28 cellular contexts compared by ENCODE assay signal in genomic region chr2:41710944-41711343, GRCh38.
DNase-seq lines count a peak whose midpoint lies in the region; FAIRE-seq and TF ChIP-seq lines count a peak whose summit lies in the region.
"Had no signal": no experiment of that assay in that cellular context is flagged by ENCODE, and none has a peak within 500 bp of the region (broad histone marks: within the 10 kb centered on the region; RNA-seq: fewer than 3 reads in every experiment).

No MANE protein-coding gene starts in this region.

- no peaks in the 10 kb centered on the region for H3K9me3 ChIP-seq in H1 (ENCODE audit: insufficient read depth in 2 of 2, low read depth in 1 of 2, low read length in 1 of 2)
- H3K9me3 ChIP-seq in mesenchymal stem cell (ENCODE audit: control insufficient read depth, low read length), result no peaks in the 10 kb centered on the region
- H3K9me3 ChIP-seq: BLaER1, psoas muscle, sigmoid colon, transverse colon had no signal

- CTCF ChIA-PET in H1 (lab: Charles Lee; ENCODE audit: partially characterized antibody), result interaction anchor here (1.4 kb wide), 1 partner anchor 12 kb away, joined by 4 read pairs; no protein-coding TSS in a partner anchor

- H2AFZ ChIP-seq in H1 (ENCODE audit: low read length) (0 out of 2 replicates have a peak overlapping the region, but pooled peaks have one; percentile 10), mesenchymal stem cell (ENCODE audit: low read depth, low read length) (no peak overlapping the region)

- no peak overlapping the region for H3K56ac ChIP-seq in H1 (replicated peaks; ENCODE audit: insufficient read length, low read depth, low read length)

- H4K91ac ChIP-seq in H1 (replicated peaks; ENCODE audit: insufficient read length, low read length) (no peak overlapping the region), mesenchymal stem cell (ENCODE audit: low read length) (no peak overlapping the region)

- no peak overlapping the region for H3K9ac ChIP-seq in H1 (replicated peaks in 1 of 4; ENCODE audit: extremely low read depth in 1 of 4, low read depth in 3 of 4, low read length in 3 of 4)
- H3K9ac ChIP-seq in mesenchymal stem cell (ENCODE audit: low read length), result peak overlapping the region; percentile 55
- H3K9ac ChIP-seq: BLaER1 had no signal

- no peaks in the 10 kb centered on the region for H3K79me1 ChIP-seq in H1 (ENCODE audit: low read depth, low read length)
- no peaks in the 10 kb centered on the region for H3K79me1 ChIP-seq in mesenchymal stem cell (replicated peaks; ENCODE audit: low read length, poor library complexity, severe bottlenecking)

- POLR2A ChIA-PET in H1 (lab: Charles Lee; ENCODE audit: partially characterized antibody), result no interaction called here

- TF ChIP-seq CTCF in H1 (IDR thresholded peaks at IDR 0.05; ENCODE audit: control extremely low read depth in 1 of 3, insufficient read depth in 1 of 3, low read depth in 1 of 3, low read length in 3 of 3), result no peak

- H4K8ac ChIP-seq in H1 (ENCODE audit: extremely low read depth, insufficient read depth, low read length) (no peak overlapping the region), mesenchymal stem cell (ENCODE audit: low read length) (no peak overlapping the region)

- no peak for FAIRE-seq in H1 (lab: Jason Lieb, UNC)
- FAIRE-seq: endothelial cell of umbilical vein had no signal

- H2BK5ac ChIP-seq in H1 (ENCODE audit: low read depth, low read length) (no peak overlapping the region), mesenchymal stem cell (ENCODE audit: low read depth, low read length, poor library complexity, severe bottlenecking) (peak overlapping the region; percentile 9)

- H2BK120ac ChIP-seq in H1 (replicated peaks; ENCODE audit: low read depth, low read length) (no peak overlapping the region), mesenchymal stem cell (ENCODE audit: low read depth, low read length) (no peak overlapping the region)

- H3K4ac ChIP-seq in H1 (replicated peaks; ENCODE audit: insufficient read length, low read depth, low read length) (no peak overlapping the region), mesenchymal stem cell (ENCODE audit: low read depth in 1 of 2, low read length in 2 of 2) (no peak overlapping the region)

- no peak for TF ChIP-seq RAD21 in H1 (IDR thresholded peaks at IDR 0.05 in 1 of 2, conservative IDR thresholded peaks at IDR 0.05 in 1 of 2; ENCODE audit: low read depth in 2 of 2, low read length in 2 of 2)

- no peaks in the 10 kb centered on the region for H3K23me2 ChIP-seq in H1 (ENCODE audit: low read depth, low read length)

- DNase-seq in EL (peak; percentile 30), M059J (ENCODE audit: low read depth) (peak; percentile 23), H1 (ENCODE audit: low read depth in 1 of 2, low spot score in 2 of 2) (no peak), mesenchymal stem cell (no peak), SK-N-DZ (ENCODE audit: low spot score) (no peak), SW480 (ENCODE audit: low spot score) (no peak)
- no peak for DNase-seq in activated CD4-positive, alpha-beta T cell treated with anti-CD3 and anti-CD28 coated beads, Interleukin-2, amount 50 U/mL, for 1 hour
- no peak for DNase-seq in activated CD4-positive, alpha-beta T cell treated with anti-CD3 and anti-CD28 coated beads for 4 hours
- DNase-seq: activated CD4-positive, alpha-beta T cell treated with anti-CD3 and anti-CD28 coated beads for 48 hours; activated CD8-positive, alpha-beta memory T cell treated with anti-CD3 and anti-CD28 coated beads for 24 hours; activated T-cell treated with anti-CD3 and anti-CD28 coated beads for 4 hours; DMS153; head of caudate nucleus; islet precursor cell; KG1; NCI-H1417; NCI-H2029 treated with DMSO at 0.1 percent for 48 hours; NCI-H2227 treated with DMSO at 0.1 percent for 48 hours; NCI-H526 treated with DMSO at 0.1 percent for 48 hours; psoas muscle; SIG-M5; sigmoid colon; stimulated activated CD4-positive, alpha-beta T cell treated with anti-CD3 and anti-CD28 coated beads, Interleukin-4, amount 100 ng/mL, for 24 hours; SW 1271; transverse colon; WERI-Rb-1 had no signal

- H3K14ac ChIP-seq in H1 (ENCODE audit: insufficient read length), result no peak overlapping the region
- no peak overlapping the region for H3K14ac ChIP-seq in mesenchymal stem cell (ENCODE audit: low read length in 2 of 2)

- H2BK20ac ChIP-seq in H1 (ENCODE audit: low read length), result no peak overlapping the region

- H3K23ac ChIP-seq in H1 (ENCODE audit: insufficient read length), result no peak overlapping the region
- H3K23ac ChIP-seq in mesenchymal stem cell (ENCODE audit: low read length in 2 of 2), result no peak overlapping the region

- H3K4me3 ChIP-seq in H1 (ENCODE audit: extremely low read depth in 1 of 4, insufficient read depth in 2 of 4, low read depth in 3 of 4, low read length in 4 of 4), result no peak overlapping the region
- H3K4me3 ChIP-seq in mesenchymal stem cell (ENCODE audit: insufficient read depth in 1 of 2, low read depth in 1 of 2, low read length in 2 of 2), result peak overlapping the region in 1 of 2 experiments; percentile 9
- H3K4me3 ChIP-seq: BLaER1, psoas muscle, sigmoid colon, transverse colon had no signal

- H3K79me2 ChIP-seq in H1 (ENCODE audit: control insufficient read depth in 1 of 2, insufficient read depth in 2 of 2, low read length in 2 of 2), result no peaks in the 10 kb centered on the region

- H3K27me3 ChIP-seq in H1 (replicated peaks in 1 of 4; ENCODE audit: control insufficient read depth in 3 of 4, extremely low read depth in 1 of 4, insufficient read depth in 3 of 4, low read length in 3 of 4) (no peaks in the 10 kb centered on the region), mesenchymal stem cell (ENCODE audit: control insufficient read depth in 1 of 2, insufficient read depth in 1 of 2, low read length in 2 of 2) (no peaks in the 10 kb centered on the region)
- H3K27me3 ChIP-seq: BLaER1, sigmoid colon, transverse colon had no signal

- H3K4me1 ChIP-seq in H1 (replicated peaks in 1 of 4; ENCODE audit: control insufficient read depth in 3 of 4, insufficient read depth in 4 of 4, low read length in 3 of 4) (no peaks in the 10 kb centered on the region), mesenchymal stem cell (ENCODE audit: control insufficient read depth, insufficient read depth, low read depth, low read length) (peaks cover 8% of the 10 kb centered on the region)
- H3K4me1 ChIP-seq: BLaER1, psoas muscle, sigmoid colon, transverse colon had no signal

- H2BK15ac ChIP-seq in H1 (ENCODE audit: low read length) (no peak overlapping the region), mesenchymal stem cell (ENCODE audit: low read depth, poor library complexity, severe bottlenecking) (no peak overlapping the region)

- no peak overlapping the region for H2AK5ac ChIP-seq in H1 (ENCODE audit: low read depth, low read length)
- H2AK5ac ChIP-seq in mesenchymal stem cell (ENCODE audit: low read length, severe bottlenecking), result no peak overlapping the region

- H3K18ac ChIP-seq in H1 (ENCODE audit: extremely low read depth, low read length), result no peak overlapping the region
- no peak overlapping the region for H3K18ac ChIP-seq in mesenchymal stem cell (ENCODE audit: low read depth in 1 of 2, low read length in 2 of 2)

- H4K20me1 ChIP-seq in H1 (replicated peaks in 1 of 2; ENCODE audit: control insufficient read depth in 1 of 2, insufficient read depth in 2 of 2, low read length in 2 of 2), result no peaks in the 10 kb centered on the region
- H4K20me1 ChIP-seq: BLaER1 had no signal

- no peaks in the 10 kb centered on the region for H3K36me3 ChIP-seq in H1 (ENCODE audit: control insufficient read depth in 2 of 4, insufficient read depth in 4 of 4, low read length in 3 of 4)
- H3K36me3 ChIP-seq in mesenchymal stem cell (ENCODE audit: control insufficient read depth in 1 of 2, insufficient read depth in 2 of 2, low read depth in 1 of 2, low read length in 2 of 2), result no peaks in the 10 kb centered on the region
- H3K36me3 ChIP-seq: BLaER1, sigmoid colon, transverse colon, WERI-Rb-1 had no signal

- H3K27ac ChIP-seq in H1 (ENCODE audit: low read depth, low read length) (no peak overlapping the region), mesenchymal stem cell (ENCODE audit: low read length, poor library complexity, severe bottlenecking) (no peak overlapping the region)
- H3K27ac ChIP-seq: BLaER1, psoas muscle, sigmoid colon, transverse colon, WERI-Rb-1 had no signal

- no peak overlapping the region for H4K5ac ChIP-seq in H1 (ENCODE audit: insufficient read length, low read depth, low read length)

- 94% methylated on average over 3 of the region's 3 CpGs; no CpG with 5 or more reads in 1 of the 2 experiments for WGBS in H1 (ENCODE audit: extremely low coverage in 1 of 2, insufficient coverage in 1 of 2, insufficient read length in 1 of 2, insufficient replicate concordance in 2 of 2, low coverage in 1 of 2, low lambda C conversion rate in 2 of 2, missing lambda C conversion rate in 1 of 2), 2 experiments
- 71% methylated on average over 2 of the region's 3 CpGs for WGBS in mesenchymal stem cell

- H2BK12ac ChIP-seq in H1 (ENCODE audit: low read depth, low read length), result no peak overlapping the region
- H2BK12ac ChIP-seq in mesenchymal stem cell (ENCODE audit: low read length in 2 of 2), result no peak overlapping the region

- no peak for TF ChIP-seq POLR2A in H1 (IDR thresholded peaks at IDR 0.05; ENCODE audit: control extremely low read depth in 1 of 2, low read depth in 2 of 2, low read length in 2 of 2)

- H3K4me2 ChIP-seq in H1 (ENCODE audit: insufficient read depth in 1 of 2, low read depth in 2 of 2, low read length in 2 of 2) (no peak overlapping the region), mesenchymal stem cell (ENCODE audit: low read length, poor library complexity, severe bottlenecking) (no peak overlapping the region)
- H3K4me2 ChIP-seq: BLaER1 had no signal

- no peak for TF ChIP-seq EP300 in H1 (IDR thresholded peaks at IDR 0.05; ENCODE audit: borderline replicate concordance in 1 of 2, low read depth in 2 of 2, low read length in 2 of 2)

TF ChIP-seq in H1, 55 proteins besides CTCF, POLR2A, EP300 and RAD21 (continues in another document):
- no peak for TF ChIP-seq ASH2L (IDR thresholded peaks at IDR 0.05; ENCODE audit: low read length)
- TF ChIP-seq TEAD4 (IDR thresholded peaks at IDR 0.05; ENCODE audit: low read depth, low read length), result no peak
- TF ChIP-seq BRCA1 (IDR thresholded peaks at IDR 0.05; ENCODE audit: low read depth, low read length), result no peak
- TF ChIP-seq KDM1A (IDR thresholded peaks at IDR 0.05; ENCODE audit: borderline replicate concordance, low read length), result no peak
- no peak for TF ChIP-seq RFX5 (IDR thresholded peaks at IDR 0.05; ENCODE audit: borderline replicate concordance, low read depth, low read length)
- TF ChIP-seq CBX8 (IDR thresholded peaks at IDR 0.05; ENCODE audit: borderline replicate concordance, low read depth, low read length), result no peak

Comparison
In these comparisons a context has a peak if more than half of its experiments do, and no peak if none do; other contexts are left out.
1. DNase-seq: peak in EL (single experiment) and M059J (single experiment); none in H1 (0 of 2), mesenchymal stem cell (single experiment), SK-N-DZ (single experiment), activated CD4-positive, alpha-beta T cell treated with anti-CD3 and anti-CD28 coated beads, Interleukin-2, amount 50 U/mL, for 1 hour (single experiment), SW480 (single experiment) and activated CD4-positive, alpha-beta T cell treated with anti-CD3 and anti-CD28 coated beads for 4 hours (0 of 2).